In genomic region chr2:167212054-167212648, GRCh38 we compare ENCODE assay signal across 8 cellular contexts.
A peak's percentile ranks its signal among the peaks of the same experiment; 100 is the strongest.
DNase-seq lines count a peak whose midpoint lies in the region; ATAC-seq, FAIRE-seq and TF ChIP-seq lines count a peak whose summit lies in the region.

No MANE protein-coding gene starts in this region.

- intact Hi-C loops in aorta (cut with DNase I) = loop anchor here (5.0 to 10.0 kb wide), 4 partner anchors 70 to 677 kb away; no protein-coding TSS in a partner anchor

- H3K36me3 ChIP-seq in BJ (ENCODE audit: control insufficient read depth, insufficient read depth, low read length) = no peaks in the 10 kb centered on the region
- H3K36me3 ChIP-seq in keratinocyte (ENCODE audit: control insufficient read depth in 2 of 2, extremely low read depth in 1 of 2, insufficient read depth in 2 of 2, low read length in 2 of 2) = no peaks in the 10 kb centered on the region
- H3K36me3 ChIP-seq in aorta (ENCODE audit: control insufficient read depth in 1 of 2, insufficient read depth in 2 of 2, low read length in 1 of 2) = no peaks in the 10 kb centered on the region

- WGBS in aorta, 2 donors = 1 to 2% methylated on average over 3 of the region's 3 CpGs

- no peak for DNase-seq in BJ (ENCODE audit: low read depth)
- DNase-seq in NCI-H345 (lab: John Stamatoyannopoulos, UW) = peak; percentile 49
- peak; percentile 65 for DNase-seq in astrocyte of the spinal cord (ENCODE audit: low read depth, low spot score)
- DNase-seq in keratinocyte (ENCODE audit: low read depth, low spot score) = no peak
- no peak for DNase-seq in aorta
- DNase-seq in ureter (ENCODE audit: low spot score) = no peak

- H3K4me3 ChIP-seq in BJ (ENCODE audit: low read depth, low read length) (no peak overlapping the region), astrocyte of the spinal cord (ENCODE audit: low read depth, low read length) (no peak overlapping the region), keratinocyte (ENCODE audit: control insufficient read depth in 2 of 3, extremely low read depth in 1 of 3, insufficient read depth in 2 of 3, low read depth in 1 of 3, low read length in 3 of 3) (no peak overlapping the region), aorta (ENCODE audit: low read length in 2 of 2) (no peak overlapping the region)

- no peak overlapping the region for H3K4me2 ChIP-seq in keratinocyte (ENCODE audit: control insufficient read depth, extremely low read depth, insufficient read depth, low read depth, low read length)

- H3K4me1 ChIP-seq in keratinocyte (ENCODE audit: control insufficient read depth, extremely low read depth, insufficient read depth, low read length) (no peaks in the 10 kb centered on the region), aorta (ENCODE audit: control insufficient read depth in 1 of 2, insufficient read depth in 2 of 2, low read length in 2 of 2) (no peaks in the 10 kb centered on the region)

- H3K9me1 ChIP-seq in keratinocyte (ENCODE audit: control insufficient read depth, extremely low read depth, insufficient read depth, low read length) = no peaks in the 10 kb centered on the region

- dilution Hi-C loops in keratinocyte (cut with MboI; ENCODE audit: extremely low pct_ligation_motif_present, low sequenced_read_pairs) = no loop called here

- no peaks in the 10 kb centered on the region for H4K20me1 ChIP-seq in keratinocyte (ENCODE audit: control insufficient read depth, extremely low read depth, insufficient read depth, low read length)

- POLR2A ChIA-PET in BJ (lab: Charles Lee) = no interaction called here

- no peak overlapping the region for H2AFZ ChIP-seq in keratinocyte (ENCODE audit: control insufficient read depth, low read length)

- in situ Hi-C loops in astrocyte of the spinal cord (cut with HindIII; ENCODE audit: low sequenced_read_pairs) = no loop called here

- CTCF ChIA-PET in BJ (lab: Yijun Ruan, JAX) = interaction anchor here (0.6 to 6.2 kb wide), 15 partner anchors 9 to 907 kb away, joined by 3 to 58 read pairs (median 3); no protein-coding TSS in a partner anchor

- TF ChIP-seq CTCF in BJ (IDR thresholded peaks at IDR 0.05; ENCODE audit: insufficient read depth, low read depth, low read length) (peak; percentile 74), astrocyte of the spinal cord (IDR thresholded peaks at IDR 0.05; ENCODE audit: low read depth, low read length) (peak; percentile 73), keratinocyte (optimal IDR thresholded peaks at IDR 0.05 in 1 of 3, IDR thresholded peaks at IDR 0.05 in 1 of 3, conservative IDR thresholded peaks at IDR 0.05 in 1 of 3; ENCODE audit: extremely low read depth in 1 of 3, insufficient read depth in 2 of 3, low read length in 3 of 3) (peak in 2 of 3 experiments; percentile 62 to 67)

- ATAC-seq in GM18508 (IDR thresholded peaks at IDR 0.05; ENCODE audit: insufficient read depth, unreplicated experiment) = peak; percentile 50
- ATAC-seq in HG03060 (IDR thresholded peaks at IDR 0.05; ENCODE audit: low read depth, unreplicated experiment) = peak; percentile 94
- no peak for ATAC-seq in aorta (ENCODE audit: low FRiP score)

- no peak overlapping the region for H3K27ac ChIP-seq in keratinocyte (ENCODE audit: control insufficient read depth, insufficient read depth, low read length)
- no peak overlapping the region for H3K27ac ChIP-seq in aorta (ENCODE audit: low read depth in 1 of 2, low read length in 2 of 2)

- H3K9ac ChIP-seq in keratinocyte (ENCODE audit: control insufficient read depth, extremely low read depth, insufficient read depth, low read length) = no peak overlapping the region

- H3K27me3 ChIP-seq in BJ (ENCODE audit: control insufficient read depth, insufficient read depth, low read length) = no peaks in the 10 kb centered on the region
- no peaks in the 10 kb centered on the region for H3K27me3 ChIP-seq in keratinocyte (ENCODE audit: control insufficient read depth, extremely low read depth, insufficient read depth, low read length)
- H3K27me3 ChIP-seq in aorta (ENCODE audit: control insufficient read depth in 1 of 2, insufficient read depth in 2 of 2, low read length in 1 of 2) = no peaks in the 10 kb centered on the region

- FAIRE-seq in keratinocyte (lab: Jason Lieb, UNC) = peak; percentile 5

- H3K9me3 ChIP-seq in keratinocyte (ENCODE audit: control insufficient read depth, low read depth, low read length) = no peaks in the 10 kb centered on the region
- H3K9me3 ChIP-seq in aorta (ENCODE audit: control insufficient read depth, low read length) = no peaks in the 10 kb centered on the region

- H3K79me2 ChIP-seq in keratinocyte (ENCODE audit: control insufficient read depth, insufficient read depth, low read length) = no peaks in the 10 kb centered on the region

Comparison
In these comparisons a context has a peak if more than half of its experiments do, and no peak if none do; other contexts are left out.
1. DNase-seq: peak in NCI-H345 (single experiment) and astrocyte of the spinal cord (single experiment); none in BJ (single experiment), keratinocyte (single experiment), aorta (0 of 2) and ureter (single experiment).
2. Peak in every context shown above with its lines, with median percentiles within 50 percentile points of each other: CTCF ChIP-seq.